ENCODE assay signal across 1 cellular context in genomic region chr16:20900299-20901067, GRCh38.
TF ChIP-seq lines count a peak whose summit lies in the region.

A gene with protein sequence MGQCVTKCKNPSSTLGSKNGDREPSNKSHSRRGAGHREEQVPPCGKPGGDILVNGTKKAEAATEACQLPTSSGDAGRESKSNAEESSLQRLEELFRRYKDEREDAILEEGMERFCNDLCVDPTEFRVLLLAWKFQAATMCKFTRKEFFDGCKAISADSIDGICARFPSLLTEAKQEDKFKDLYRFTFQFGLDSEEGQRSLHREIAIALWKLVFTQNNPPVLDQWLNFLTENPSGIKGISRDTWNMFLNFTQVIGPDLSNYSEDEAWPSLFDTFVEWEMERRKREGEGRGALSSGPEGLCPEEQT (minus strand): TSS chr16:20900358. CDS start chr16:20862538, 37,820 bp downstream.
Gene LYRM1 (plus strand): TSS chr16:20900771. CDS start chr16:20915556, 14,785 bp downstream.

TF ChIP-seq in HepG2, 621 proteins besides CTCF, POLR2A, EP300 and RAD21 (continued from another document and continues in another):
- 0 out of 2 replicates have a peak, but pooled peaks have one; percentile 83 for TF ChIP-seq ZNF737 (CRISPR knock-in tag; IDR thresholded peaks at IDR 0.05; ENCODE audit: borderline replicate concordance)
- TF ChIP-seq, protein P1, sequence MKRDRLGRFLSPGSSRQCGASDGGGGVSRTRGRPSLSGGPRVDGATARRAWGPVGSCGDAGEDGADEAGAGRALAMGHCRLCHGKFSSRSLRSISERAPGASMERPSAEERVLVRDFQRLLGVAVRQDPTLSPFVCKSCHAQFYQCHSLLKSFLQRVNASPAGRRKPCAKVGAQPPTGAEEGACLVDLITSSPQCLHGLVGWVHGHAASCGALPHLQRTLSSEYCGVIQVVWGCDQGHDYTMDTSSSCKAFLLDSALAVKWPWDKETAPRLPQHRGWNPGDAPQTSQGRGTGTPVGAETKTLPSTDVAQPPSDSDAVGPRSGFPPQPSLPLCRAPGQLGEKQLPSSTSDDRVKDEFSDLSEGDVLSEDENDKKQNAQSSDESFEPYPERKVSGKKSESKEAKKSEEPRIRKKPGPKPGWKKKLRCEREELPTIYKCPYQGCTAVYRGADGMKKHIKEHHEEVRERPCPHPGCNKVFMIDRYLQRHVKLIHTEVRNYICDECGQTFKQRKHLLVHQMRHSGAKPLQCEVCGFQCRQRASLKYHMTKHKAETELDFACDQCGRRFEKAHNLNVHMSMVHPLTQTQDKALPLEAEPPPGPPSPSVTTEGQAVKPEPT (CRISPR knock-in tag; IDR thresholded peaks at IDR 0.05; ENCODE audit: low read depth), result peak; percentile 91; the same call in 1 of the 2 replicates
- 0 out of 2 replicates have a peak, but pooled peaks have one; percentile 39 for TF ChIP-seq ZNF556 (CRISPR knock-in tag; IDR thresholded peaks at IDR 0.05; ENCODE audit: borderline replicate concordance)
- TF ChIP-seq ZNF792 (CRISPR knock-in tag; IDR thresholded peaks at IDR 0.05), result no peak; the same call in 1 of the 2 replicates
- TF ChIP-seq SMAD1 (CRISPR knock-in tag; IDR thresholded peaks at IDR 0.05; ENCODE audit: borderline replicate concordance, low read depth), result no peak; the same call in 1 of the 2 replicates
- TF ChIP-seq CREB3 (CRISPR knock-in tag; IDR thresholded peaks at IDR 0.05), result peak; percentile 55; the same call in 1 of the 2 replicates
- TF ChIP-seq HOXD1 (CRISPR knock-in tag; IDR thresholded peaks at IDR 0.05), result peak; percentile 87
- peak; percentile 37; the same call in 1 of the 2 replicates for TF ChIP-seq ZNF180 (CRISPR knock-in tag; IDR thresholded peaks at IDR 0.05; ENCODE audit: borderline replicate concordance, low read depth)
- TF ChIP-seq, protein P2, sequence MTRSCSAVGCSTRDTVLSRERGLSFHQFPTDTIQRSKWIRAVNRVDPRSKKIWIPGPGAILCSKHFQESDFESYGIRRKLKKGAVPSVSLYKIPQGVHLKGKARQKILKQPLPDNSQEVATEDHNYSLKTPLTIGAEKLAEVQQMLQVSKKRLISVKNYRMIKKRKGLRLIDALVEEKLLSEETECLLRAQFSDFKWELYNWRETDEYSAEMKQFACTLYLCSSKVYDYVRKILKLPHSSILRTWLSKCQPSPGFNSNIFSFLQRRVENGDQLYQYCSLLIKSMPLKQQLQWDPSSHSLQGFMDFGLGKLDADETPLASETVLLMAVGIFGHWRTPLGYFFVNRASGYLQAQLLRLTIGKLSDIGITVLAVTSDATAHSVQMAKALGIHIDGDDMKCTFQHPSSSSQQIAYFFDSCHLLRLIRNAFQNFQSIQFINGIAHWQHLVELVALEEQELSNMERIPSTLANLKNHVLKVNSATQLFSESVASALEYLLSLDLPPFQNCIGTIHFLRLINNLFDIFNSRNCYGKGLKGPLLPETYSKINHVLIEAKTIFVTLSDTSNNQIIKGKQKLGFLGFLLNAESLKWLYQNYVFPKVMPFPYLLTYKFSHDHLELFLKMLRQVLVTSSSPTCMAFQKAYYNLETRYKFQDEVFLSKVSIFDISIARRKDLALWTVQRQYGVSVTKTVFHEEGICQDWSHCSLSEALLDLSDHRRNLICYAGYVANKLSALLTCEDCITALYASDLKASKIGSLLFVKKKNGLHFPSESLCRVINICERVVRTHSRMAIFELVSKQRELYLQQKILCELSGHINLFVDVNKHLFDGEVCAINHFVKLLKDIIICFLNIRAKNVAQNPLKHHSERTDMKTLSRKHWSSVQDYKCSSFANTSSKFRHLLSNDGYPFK (CRISPR knock-in tag; IDR thresholded peaks at IDR 0.05; ENCODE audit: borderline replicate concordance), result peak; percentile 89; the same call in 1 of the 2 replicates
- TF ChIP-seq FOXO1 (CRISPR knock-in tag; IDR thresholded peaks at IDR 0.05), result peak; percentile 48
- peak; percentile 79; the same call in 1 of the 2 replicates for TF ChIP-seq HNRNPUL1 (IDR thresholded peaks at IDR 0.05; ENCODE audit: low read depth, low read length)
- no peak for TF ChIP-seq TOE1 (CRISPR knock-in tag; IDR thresholded peaks at IDR 0.05)
- TF ChIP-seq ZC3H13 (CRISPR knock-in tag; IDR thresholded peaks at IDR 0.05), result peak; percentile 83; the same call in 1 of the 2 replicates
- peak; percentile 76 for TF ChIP-seq CHCHD3 (CRISPR knock-in tag; IDR thresholded peaks at IDR 0.05)
- TF ChIP-seq ZNF292 (CRISPR knock-in tag; IDR thresholded peaks at IDR 0.05; ENCODE audit: borderline replicate concordance, low read depth), result peak; percentile 66; the same call in 1 of the 2 replicates
- peak; percentile 70; the same call in 1 of the 2 replicates for TF ChIP-seq KDM4B (CRISPR knock-in tag; IDR thresholded peaks at IDR 0.05)
- no peak; the same call in 1 of the 2 replicates for TF ChIP-seq SOX5 (CRISPR knock-in tag; IDR thresholded peaks at IDR 0.05; ENCODE audit: borderline replicate concordance)
- peak; percentile 85; the same call in 1 of the 2 replicates for TF ChIP-seq ZNF333 (CRISPR knock-in tag; IDR thresholded peaks at IDR 0.05; ENCODE audit: borderline replicate concordance)
- peak; percentile 77 for TF ChIP-seq PHF20 (CRISPR knock-in tag; IDR thresholded peaks at IDR 0.05)
- no peak for TF ChIP-seq ZNF772 (CRISPR knock-in tag; IDR thresholded peaks at IDR 0.05)
- TF ChIP-seq MEF2D (CRISPR knock-in tag; IDR thresholded peaks at IDR 0.05), result peak; percentile 83
- peak; percentile 25; the same call in 1 of the 2 replicates for TF ChIP-seq RCOR2 (CRISPR knock-in tag; IDR thresholded peaks at IDR 0.05)
- TF ChIP-seq, protein P3, sequence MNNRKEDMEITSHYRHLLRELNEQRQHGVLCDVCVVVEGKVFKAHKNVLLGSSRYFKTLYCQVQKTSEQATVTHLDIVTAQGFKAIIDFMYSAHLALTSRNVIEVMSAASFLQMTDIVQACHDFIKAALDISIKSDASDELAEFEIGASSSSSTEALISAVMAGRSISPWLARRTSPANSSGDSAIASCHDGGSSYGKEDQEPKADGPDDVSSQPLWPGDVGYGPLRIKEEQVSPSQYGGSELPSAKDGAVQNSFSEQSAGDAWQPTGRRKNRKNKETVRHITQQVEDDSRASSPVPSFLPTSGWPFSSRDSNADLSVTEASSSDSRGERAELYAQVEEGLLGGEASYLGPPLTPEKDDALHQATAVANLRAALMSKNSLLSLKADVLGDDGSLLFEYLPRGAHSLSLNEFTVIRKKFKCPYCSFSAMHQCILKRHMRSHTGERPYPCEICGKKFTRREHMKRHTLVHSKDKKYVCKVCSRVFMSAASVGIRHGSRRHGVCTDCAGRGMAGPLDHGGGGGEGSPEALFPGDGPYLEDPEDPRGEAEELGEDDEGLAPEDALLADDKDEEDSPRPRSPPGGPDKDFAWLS (CRISPR knock-in tag; IDR thresholded peaks at IDR 0.05; ENCODE audit: borderline replicate concordance), result no peak
- peak; percentile 84; the same call in 1 of the 2 replicates for TF ChIP-seq KAT7 (CRISPR knock-in tag; IDR thresholded peaks at IDR 0.05; ENCODE audit: borderline replicate concordance)
- TF ChIP-seq ZNF232 (CRISPR knock-in tag; IDR thresholded peaks at IDR 0.05; ENCODE audit: borderline replicate concordance), result peak; percentile 47
- peak; percentile 74; the same call in 1 of the 2 replicates for TF ChIP-seq CAMTA2 (CRISPR knock-in tag; IDR thresholded peaks at IDR 0.05; ENCODE audit: borderline replicate concordance)
- no peak for TF ChIP-seq PLRG1 (conservative IDR thresholded peaks at IDR 0.05)
- peak; percentile 63 for TF ChIP-seq PHF5A (CRISPR knock-in tag; IDR thresholded peaks at IDR 0.05; ENCODE audit: low read depth, unreplicated experiment)
- TF ChIP-seq, protein P4, sequence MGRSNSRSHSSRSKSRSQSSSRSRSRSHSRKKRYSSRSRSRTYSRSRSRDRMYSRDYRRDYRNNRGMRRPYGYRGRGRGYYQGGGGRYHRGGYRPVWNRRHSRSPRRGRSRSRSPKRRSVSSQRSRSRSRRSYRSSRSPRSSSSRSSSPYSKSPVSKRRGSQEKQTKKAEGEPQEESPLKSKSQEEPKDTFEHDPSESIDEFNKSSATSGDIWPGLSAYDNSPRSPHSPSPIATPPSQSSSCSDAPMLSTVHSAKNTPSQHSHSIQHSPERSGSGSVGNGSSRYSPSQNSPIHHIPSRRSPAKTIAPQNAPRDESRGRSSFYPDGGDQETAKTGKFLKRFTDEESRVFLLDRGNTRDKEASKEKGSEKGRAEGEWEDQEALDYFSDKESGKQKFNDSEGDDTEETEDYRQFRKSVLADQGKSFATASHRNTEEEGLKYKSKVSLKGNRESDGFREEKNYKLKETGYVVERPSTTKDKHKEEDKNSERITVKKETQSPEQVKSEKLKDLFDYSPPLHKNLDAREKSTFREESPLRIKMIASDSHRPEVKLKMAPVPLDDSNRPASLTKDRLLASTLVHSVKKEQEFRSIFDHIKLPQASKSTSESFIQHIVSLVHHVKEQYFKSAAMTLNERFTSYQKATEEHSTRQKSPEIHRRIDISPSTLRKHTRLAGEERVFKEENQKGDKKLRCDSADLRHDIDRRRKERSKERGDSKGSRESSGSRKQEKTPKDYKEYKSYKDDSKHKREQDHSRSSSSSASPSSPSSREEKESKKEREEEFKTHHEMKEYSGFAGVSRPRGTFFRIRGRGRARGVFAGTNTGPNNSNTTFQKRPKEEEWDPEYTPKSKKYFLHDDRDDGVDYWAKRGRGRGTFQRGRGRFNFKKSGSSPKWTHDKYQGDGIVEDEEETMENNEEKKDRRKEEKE (IDR thresholded peaks at IDR 0.05), result no peak
- peak; percentile 67 for TF ChIP-seq YY1 (IDR thresholded peaks at IDR 0.05; ENCODE audit: insufficient read depth, insufficient replicate concordance, low read depth, low read length)
- peak; percentile 66 for TF ChIP-seq MAX (IDR thresholded peaks at IDR 0.05)
- TF ChIP-seq NFYC (CRISPR knock-in tag; IDR thresholded peaks at IDR 0.05), result peak; percentile 34; the same call in 1 of the 2 replicates
- peak; percentile 92 for TF ChIP-seq HOXA5 (CRISPR knock-in tag; IDR thresholded peaks at IDR 0.05)
- TF ChIP-seq ATF7-NPFF (CRISPR knock-in tag; IDR thresholded peaks at IDR 0.05; ENCODE audit: low read depth), result peak; percentile 72; the same call in 1 of the 2 replicates
- peak; percentile 98 for TF ChIP-seq GMEB2 (CRISPR knock-in tag; IDR thresholded peaks at IDR 0.05; ENCODE audit: low read depth)
- TF ChIP-seq ISL2 (CRISPR knock-in tag; IDR thresholded peaks at IDR 0.05), result peak; percentile 80
- no peak for TF ChIP-seq SNRNP70 (IDR thresholded peaks at IDR 0.05; ENCODE audit: low read depth, low read length)
- TF ChIP-seq, protein P5, sequence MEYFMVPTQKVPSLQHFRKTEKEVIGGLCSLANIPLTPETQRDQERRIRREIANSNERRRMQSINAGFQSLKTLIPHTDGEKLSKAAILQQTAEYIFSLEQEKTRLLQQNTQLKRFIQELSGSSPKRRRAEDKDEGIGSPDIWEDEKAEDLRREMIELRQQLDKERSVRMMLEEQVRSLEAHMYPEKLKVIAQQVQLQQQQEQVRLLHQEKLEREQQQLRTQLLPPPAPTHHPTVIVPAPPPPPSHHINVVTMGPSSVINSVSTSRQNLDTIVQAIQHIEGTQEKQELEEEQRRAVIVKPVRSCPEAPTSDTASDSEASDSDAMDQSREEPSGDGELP (IDR thresholded peaks at IDR 0.05; ENCODE audit: borderline replicate concordance, low read depth), result no peak
- TF ChIP-seq ZBTB38 (CRISPR knock-in tag; IDR thresholded peaks at IDR 0.05), result peak; percentile 40; the same call in 1 of the 2 replicates
- no peak; the same call in 1 of the 2 replicates for TF ChIP-seq ZNF343 (CRISPR knock-in tag; IDR thresholded peaks at IDR 0.05)
- TF ChIP-seq NR2F1 (CRISPR knock-in tag; IDR thresholded peaks at IDR 0.05), result peak in 1 of 2 experiments; percentile 17; a peak in 1 of 4 replicates
- TF ChIP-seq MED8 (CRISPR knock-in tag; IDR thresholded peaks at IDR 0.05; ENCODE audit: insufficient replicate concordance), result peak; percentile 85
- TF ChIP-seq ZNF780A (CRISPR knock-in tag; IDR thresholded peaks at IDR 0.05), result 0 out of 2 replicates have a peak, but pooled peaks have one; percentile 81
- TF ChIP-seq EEA1 (CRISPR knock-in tag; IDR thresholded peaks at IDR 0.05; ENCODE audit: borderline replicate concordance), result no peak; the same call in 1 of the 2 replicates
- TF ChIP-seq ZNF530 (CRISPR knock-in tag; IDR thresholded peaks at IDR 0.05; ENCODE audit: low read depth), result no peak
- TF ChIP-seq NONO (IDR thresholded peaks at IDR 0.05), result peak; percentile 45; the same call in 1 of the 2 replicates
- peak; percentile 87 for TF ChIP-seq NONO (CRISPR knock-in tag; conservative IDR thresholded peaks at IDR 0.05)
- TF ChIP-seq, protein P6, sequence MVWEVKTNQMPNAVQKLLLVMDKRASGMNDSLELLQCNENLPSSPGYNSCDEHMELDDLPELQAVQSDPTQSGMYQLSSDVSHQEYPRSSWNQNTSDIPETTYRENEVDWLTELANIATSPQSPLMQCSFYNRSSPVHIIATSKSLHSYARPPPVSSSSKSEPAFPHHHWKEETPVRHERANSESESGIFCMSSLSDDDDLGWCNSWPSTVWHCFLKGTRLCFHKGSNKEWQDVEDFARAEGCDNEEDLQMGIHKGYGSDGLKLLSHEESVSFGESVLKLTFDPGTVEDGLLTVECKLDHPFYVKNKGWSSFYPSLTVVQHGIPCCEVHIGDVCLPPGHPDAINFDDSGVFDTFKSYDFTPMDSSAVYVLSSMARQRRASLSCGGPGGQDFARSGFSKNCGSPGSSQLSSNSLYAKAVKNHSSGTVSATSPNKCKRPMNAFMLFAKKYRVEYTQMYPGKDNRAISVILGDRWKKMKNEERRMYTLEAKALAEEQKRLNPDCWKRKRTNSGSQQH (CRISPR knock-in tag; IDR thresholded peaks at IDR 0.05; ENCODE audit: low read depth), result peak; percentile 58
- 0 out of 2 replicates have a peak, but pooled peaks have one; percentile 83 for TF ChIP-seq ARID2 (CRISPR knock-in tag; IDR thresholded peaks at IDR 0.05; ENCODE audit: borderline replicate concordance)
- no peak for TF ChIP-seq ZNF432 (CRISPR knock-in tag; IDR thresholded peaks at IDR 0.05; ENCODE audit: borderline replicate concordance)
- TF ChIP-seq MIXL1 (CRISPR knock-in tag; IDR thresholded peaks at IDR 0.05), result no peak; the same call in 1 of the 2 replicates
- TF ChIP-seq ZNF713 (CRISPR knock-in tag; IDR thresholded peaks at IDR 0.05), result no peak
- TF ChIP-seq KDM5B (CRISPR knock-in tag; IDR thresholded peaks at IDR 0.05; ENCODE audit: borderline replicate concordance), result peak; percentile 87
